In the genomic region with DNA sequence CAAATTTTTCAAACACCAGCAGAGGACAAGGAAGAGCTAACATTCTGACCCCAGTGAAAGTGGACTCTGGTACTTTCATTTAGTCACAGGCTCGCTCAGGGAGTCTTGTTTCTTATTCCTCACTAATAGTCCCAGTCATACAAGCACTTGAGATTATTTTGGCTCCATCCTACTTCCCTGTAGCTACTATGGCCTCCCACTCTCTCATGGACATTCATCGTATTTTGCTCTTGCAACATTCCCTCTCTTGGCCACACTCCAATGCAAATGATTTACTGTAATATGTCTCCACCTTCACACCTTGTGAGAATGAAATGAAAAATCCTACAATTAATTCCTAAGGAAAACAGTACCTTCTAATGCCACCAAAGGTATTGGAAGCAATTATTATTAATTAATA, we compare ENCODE assay signal across 16 cellular contexts. TPM values are rescaled to one million over a fixed set of nuclear protein-coding genes. Genes with fewer than 3 reads are reported as not detected.
"Had no signal": no experiment of that assay in that cellular context is flagged by ENCODE, and none has a peak within 500 bp of the region (broad histone marks: within the 10 kb centered on the region; RNA-seq: fewer than 3 reads in every experiment).

No MANE protein-coding gene starts in this region.

- H3K4me1 ChIP-seq: prostate gland, right lobe of liver, spleen had no signal

- H3K4me3 ChIP-seq: prostate gland, right lobe of liver, spleen had no signal

- H3K9me3 ChIP-seq: prostate gland, right lobe of liver, spleen had no signal

- H3K27me3 ChIP-seq: brain microvascular endothelial cell, right lobe of liver had no signal

- DNase-seq: activated CD4-positive, alpha-beta T cell treated with anti-CD3 and anti-CD28 coated beads, Interleukin-2, amount 50 U/mL, for 1 hour; activated CD4-positive, CD25-positive, alpha-beta regulatory T cell; amygdala; brain microvascular endothelial cell; immature natural killer cell; occipital lobe; right lobe of liver; spleen; stimulated activated CD4-positive, alpha-beta T cell treated with anti-CD3 and anti-CD28 coated beads, Interleukin-2, amount 100 ng/mL, for 24 hours; stimulated activated naive CD4-positive, alpha-beta T cell; substantia nigra; trophoblast cell had no signal

- H3K27ac ChIP-seq: brain microvascular endothelial cell, prostate gland, right lobe of liver, spleen had no signal

- ATAC-seq: activated naive CD4-positive, alpha-beta T cell treated with anti-CD3 and anti-CD28 coated beads, Interleukin-2, amount 50 U/mL, for 72 hours had no signal

- H3K36me3 ChIP-seq: brain microvascular endothelial cell, prostate gland, right lobe of liver, spleen had no signal

RNA-seq across cellular contexts. Expression of a gene that starts 33.9 kb away (rescaled TPM):
- total RNA-seq: activated naive CD4-positive, alpha-beta T cell treated with anti-CD3 and anti-CD28 coated beads, Interleukin-2, amount 50 U/mL, for 72 hours; glomerular endothelial cell; prostate gland; T-helper 2 cell treated with Interferon-gamma antibody and Interleukin-4, amounts not matched to agents 100 ng/mL and 5 ng/mL, for 36 hours had no signal
- polyA plus RNA-seq: immature natural killer cell had no signal

RNA-seq across cellular contexts. Expression of a gene that starts 37.3 kb away (rescaled TPM):
- total RNA-seq: activated naive CD4-positive, alpha-beta T cell treated with anti-CD3 and anti-CD28 coated beads, Interleukin-2, amount 50 U/mL, for 72 hours; glomerular endothelial cell; T-helper 2 cell treated with Interferon-gamma antibody and Interleukin-4, amounts not matched to agents 100 ng/mL and 5 ng/mL, for 36 hours had no signal
- polyA plus RNA-seq: immature natural killer cell had no signal
